Comparison of ENCODE assay signal across 9 cellular contexts in the genomic region with DNA sequence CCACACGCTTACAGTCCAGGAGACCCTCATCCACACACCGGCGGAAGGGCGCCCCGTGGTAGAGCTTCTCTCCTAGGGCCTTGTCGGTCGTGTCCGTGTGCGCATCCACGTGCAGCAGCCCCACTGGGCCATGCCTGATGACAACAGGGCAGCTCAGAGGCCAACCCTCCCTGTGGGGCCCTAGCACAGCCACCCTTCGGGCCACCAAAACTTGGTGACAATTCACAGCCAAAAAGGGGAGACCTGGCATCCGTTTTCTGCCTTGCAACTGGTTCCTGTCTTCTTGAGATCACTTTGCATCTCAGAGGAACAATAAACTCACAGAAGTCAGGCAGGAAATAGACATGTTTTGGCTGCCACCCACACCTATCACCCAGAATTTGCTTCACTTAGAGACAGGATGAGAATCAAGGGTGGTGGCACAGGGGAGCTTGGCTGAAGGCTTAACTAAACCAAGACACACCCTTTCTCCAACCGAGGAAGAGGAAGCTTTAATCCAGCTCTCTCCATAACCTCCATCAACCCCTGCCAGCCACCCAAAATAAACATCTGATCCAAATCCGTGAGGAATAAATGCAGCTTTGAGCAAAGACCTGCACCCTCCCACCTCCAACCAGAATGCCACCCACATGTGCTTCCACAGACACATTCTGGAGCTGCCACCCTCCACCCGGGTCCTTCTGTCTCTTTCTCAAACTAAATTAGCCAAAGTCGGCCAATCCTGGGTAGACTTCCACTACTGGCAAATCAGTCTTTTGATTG. TPM values are rescaled to one million over a fixed set of nuclear protein-coding genes. Genes with fewer than 3 reads are reported as not detected.
DNase-seq lines count a peak whose midpoint lies in the region; ATAC-seq and TF ChIP-seq lines count a peak whose summit lies in the region.
"Had no signal": no experiment of that assay in that cellular context is flagged by ENCODE, and none has a peak within 500 bp of the region (broad histone marks: within the 10 kb centered on the region; RNA-seq: fewer than 3 reads in every experiment).

No MANE protein-coding gene starts in this region.

- H3K9me2 ChIP-seq in SK-N-SH, result no peaks in the 10 kb centered on the region

- no peak overlapping the region for H3K9ac ChIP-seq in SK-N-SH

- no peak overlapping the region for H3K4me2 ChIP-seq in SK-N-SH

- no peak for TF ChIP-seq RAD21 in SK-N-SH (IDR thresholded peaks at IDR 0.05; ENCODE audit: low read length)

- TF ChIP-seq EP300 in SK-N-SH (IDR thresholded peaks at IDR 0.05; ENCODE audit: borderline replicate concordance in 1 of 2, low read depth in 1 of 2, low read length in 1 of 2), result no peak

- no peaks in the 10 kb centered on the region for H3K79me2 ChIP-seq in SK-N-SH (ENCODE audit: insufficient read depth)

- peaks cover 2% of the 10 kb centered on the region for H3F3A ChIP-seq in SK-N-SH (replicated peaks; ENCODE audit: insufficient read depth)

- no peaks in the 10 kb centered on the region for H4K20me1 ChIP-seq in SK-N-SH (ENCODE audit: insufficient read depth)

- WGBS in heart left ventricle, 4 donors, result 76 to 85% (median 81%) methylated on average over 8 to 16 of the region's 16 CpGs
- 69% methylated on average over 10 of the region's 16 CpGs for WGBS in SK-N-SH (ENCODE audit: low lambda C conversion rate)

- no peak overlapping the region for H3K4me3 ChIP-seq in left lung
- H3K4me3 ChIP-seq in heart left ventricle, result no peak overlapping the region
- H3K4me3 ChIP-seq in SK-N-SH (ENCODE audit: low read depth in 2 of 2, low read length in 1 of 2), result no peak overlapping the region

- CTCF ChIA-PET in SK-N-SH (lab: Yijun Ruan, JAX), result interaction anchor here (0.7 kb wide), 1 partner anchor 181 kb away, joined by 4 read pairs; no protein-coding TSS in a partner anchor

- ATAC-seq in GM21619 (IDR thresholded peaks at IDR 0.05; ENCODE audit: unreplicated experiment) (peak; percentile 24), left lung (no peak), heart left ventricle (no peak)

- H3K4me1 ChIP-seq in left lung (peaks cover 0 to 4% of the 10 kb centered on the region in 2 donors), heart left ventricle (peaks cover 0 to 32% (median under 1%) of the 10 kb centered on the region in 12 donors), SK-N-SH (ENCODE audit: control insufficient read depth in 1 of 2, insufficient read depth in 2 of 2, low read depth in 1 of 2, low read length in 1 of 2) (no peaks in the 10 kb centered on the region)

- peaks cover 0 to 7% of the 10 kb centered on the region in 2 donors for H3K36me3 ChIP-seq in left lung
- H3K36me3 ChIP-seq in heart left ventricle, result no peaks in the 10 kb centered on the region
- peaks cover 0 to 3% of the 10 kb centered on the region in 2 experiments for H3K36me3 ChIP-seq in SK-N-SH (replicated peaks in 1 of 2; ENCODE audit: control insufficient read depth in 1 of 2, insufficient read depth in 2 of 2, low read length in 1 of 2)

- POLR2A ChIA-PET in SK-N-SH (lab: Yijun Ruan, JAX), result no interaction called here

- H3K27ac ChIP-seq in left lung (peak overlapping the region; percentile 18 to 19), heart left ventricle (peak overlapping the region in 1 of 12 donors; percentile 89), SK-N-SH (ENCODE audit: low read depth in 2 of 2, low read length in 1 of 2) (no peak overlapping the region)

- no peak overlapping the region for H2AFZ ChIP-seq in SK-N-SH (ENCODE audit: low read depth)

- TF ChIP-seq CTCF in left lung (IDR thresholded peaks at IDR 0.05), result no peak
- no peak for TF ChIP-seq CTCF in heart left ventricle (IDR thresholded peaks at IDR 0.05)
- TF ChIP-seq CTCF in SK-N-SH (IDR thresholded peaks at IDR 0.05), result no peak

- intact Hi-C loops in left lung (cut with DNase I), result no loop called here
- intact Hi-C loops in heart left ventricle (cut with DNase I), result loop anchor here in 1 of 10 donors (10.0 kb wide), 1 partner anchor 76 kb away; a partner anchor contains a TSS

- DNase-seq in Ammon's horn (ENCODE audit: low spot score) (peak; percentile 34), left lung (no peak), T1000 (lab: John Stamatoyannopoulos, UW) (no peak), heart left ventricle (no peak), SK-N-SH (no peak), SK-N-DZ (ENCODE audit: low spot score) (no peak)
- DNase-seq in activated CD8-positive, alpha-beta memory T cell treated with anti-CD3 and anti-CD28 coated beads for 24 hours, result peak; percentile 66
- DNase-seq: OCI-M1 had no signal

- H3K9me3 ChIP-seq in left lung (no peaks in the 10 kb centered on the region), heart left ventricle (no peaks in the 10 kb centered on the region), SK-N-SH (no peaks in the 10 kb centered on the region)

- H3K27me3 ChIP-seq in left lung, result peaks cover 0 to 12% of the 10 kb centered on the region in 2 donors
- H3K27me3 ChIP-seq in heart left ventricle, result peaks cover 0 to 8% (median 0%) of the 10 kb centered on the region in 9 donors
- H3K27me3 ChIP-seq in SK-N-SH (ENCODE audit: insufficient read depth), result no peaks in the 10 kb centered on the region

- no peak for TF ChIP-seq POLR2A in heart left ventricle (IDR thresholded peaks at IDR 0.05)

TF ChIP-seq in SK-N-SH, 30 proteins besides CTCF, POLR2A, EP300 and RAD21:
- TF ChIP-seq FOXJ3 (CRISPR knock-in tag; IDR thresholded peaks at IDR 0.05), result no peak
- no peak for TF ChIP-seq EZH2phosphoT487 (IDR thresholded peaks at IDR 0.05; ENCODE audit: borderline replicate concordance, low read depth)
- TF ChIP-seq RCOR1 (IDR thresholded peaks at IDR 0.05; ENCODE audit: low read length), result no peak
- no peak for TF ChIP-seq YY1 (IDR thresholded peaks at IDR 0.05; ENCODE audit: low read depth)
- no peak for TF ChIP-seq JUND (IDR thresholded peaks at IDR 0.05)
- TF ChIP-seq GABPA (IDR thresholded peaks at IDR 0.05; ENCODE audit: low read depth), result no peak
- TF ChIP-seq GATA2 (CRISPR knock-in tag; IDR thresholded peaks at IDR 0.05), result no peak
TF ChIP-seq in SK-N-SH: peak in this region for 0.

RNA-seq across cellular contexts. Expression of a gene that starts 5.7 kb away (rescaled TPM):
- total RNA-seq in left lung (1 to 10 TPM in 1 of 2 donors, under 1 TPM in 1; 0.35 to 1.1 TPM), heart left ventricle (under 1 TPM in 3 of 9 donors, not detected in 6; 0.22 to 0.53 (median 0.23) TPM)
- polyA plus RNA-seq in heart left ventricle (under 1 TPM; 0.08 to 0.12 TPM), SK-N-SH (2012; rRNA removed) (0.60 and 0.66 TPM in 2 replicates)
- 0.41 and 0.68 TPM in 2 replicates for polyA plus RNA-seq in SK-N-SH (2012; cell fraction: cytosol; rRNA removed)
- 0.23 and 0.28 TPM in 2 replicates for polyA plus RNA-seq in SK-N-SH (2012; cell fraction: nucleus; rRNA removed)
- polyA plus RNA-seq in SK-N-DZ (2014; cell fraction: cytosol; rRNA removed), result 0.39 and 0.58 TPM in 2 replicates
- 0.08 and 0.12 TPM in 2 replicates for polyA plus RNA-seq in SK-N-DZ (2014; cell fraction: nucleus; rRNA removed)

RNA-seq across cellular contexts. Expression of a gene that starts 38.2 kb away (rescaled TPM):
- total RNA-seq in left lung, result 10 to 100 TPM; 24.3 to 37.7 TPM
- 10 to 100 TPM; 15.0 to 33.5 (median 24.5) TPM for total RNA-seq in heart left ventricle
- 1 to 10 TPM; 6.2 to 9.4 TPM for polyA plus RNA-seq in heart left ventricle
- polyA plus RNA-seq in SK-N-SH (2012; rRNA removed), result 2.8 and 3.4 TPM in 2 replicates
- polyA plus RNA-seq in SK-N-SH (2012; cell fraction: cytosol; rRNA removed), result 3.2 and 3.8 TPM in 2 replicates
- 5.8 and 7.8 TPM in 2 replicates for polyA plus RNA-seq in SK-N-SH (2012; cell fraction: nucleus; rRNA removed)
- 4.6 and 6.7 TPM in 2 replicates for polyA plus RNA-seq in SK-N-DZ (2014; cell fraction: cytosol; rRNA removed)
- 4.9 and 8.3 TPM in 2 replicates for polyA plus RNA-seq in SK-N-DZ (2014; cell fraction: nucleus; rRNA removed)

RNA-seq across cellular contexts. Expression of a gene that starts 52.5 kb away (rescaled TPM):
- total RNA-seq in left lung, result 10 to 100 TPM; 24.3 to 26.3 TPM
- 10 to 100 TPM; 11.9 to 22.8 (median 19.1) TPM for total RNA-seq in heart left ventricle
- 10 to 100 TPM in 1 of 2 donors, 1 to 10 TPM in 1; 4.2 to 10.3 TPM for polyA plus RNA-seq in heart left ventricle
- 8.4 and 13.7 TPM in 2 replicates for polyA plus RNA-seq in SK-N-SH (2012; rRNA removed)
- 8.9 and 10.8 TPM in 2 replicates for polyA plus RNA-seq in SK-N-SH (2012; cell fraction: cytosol; rRNA removed)
- polyA plus RNA-seq in SK-N-SH (2012; cell fraction: nucleus; rRNA removed), result 10.0 and 18.2 TPM in 2 replicates
- 5.7 and 6.3 TPM in 2 replicates for polyA plus RNA-seq in SK-N-DZ (2014; cell fraction: cytosol; rRNA removed)
- polyA plus RNA-seq in SK-N-DZ (2014; cell fraction: nucleus; rRNA removed), result 3.5 and 8.4 TPM in 2 replicates

RNA-seq across cellular contexts. Expression of a gene that starts 55.1 kb away (rescaled TPM):
- total RNA-seq in left lung (10 to 100 TPM in 1 of 2 donors, 1 to 10 TPM in 1; 9.8 to 12.0 TPM), heart left ventricle (10 to 100 TPM in 6 of 9 donors, 1 to 10 TPM in 3; 8.6 to 15.9 (median 11.8) TPM)
- polyA plus RNA-seq in heart left ventricle (10 to 100 TPM; 11.5 to 16.9 TPM), SK-N-SH (2012; rRNA removed) (16.9 and 19.2 TPM in 2 replicates)
- polyA plus RNA-seq in SK-N-SH (2012; cell fraction: cytosol; rRNA removed), result 10.2 and 13.9 TPM in 2 replicates
- 35.1 and 35.9 TPM in 2 replicates for polyA plus RNA-seq in SK-N-SH (2012; cell fraction: nucleus; rRNA removed)
- polyA plus RNA-seq in SK-N-DZ (2014; cell fraction: cytosol; rRNA removed), result 11.0 and 11.9 TPM in 2 replicates
- 11.2 and 11.5 TPM in 2 replicates for polyA plus RNA-seq in SK-N-DZ (2014; cell fraction: nucleus; rRNA removed)

Comparison
In these comparisons a context has a peak if more than half of its experiments do, and no peak if none do; other contexts are left out.
1. DNase-seq: peak in Ammon's horn (single experiment) and activated CD8-positive, alpha-beta memory T cell treated with anti-CD3 and anti-CD28 coated beads for 24 hours (single experiment); none in left lung (0 of 2), T1000 (single experiment), heart left ventricle (0 of 5), SK-N-SH (single experiment) and SK-N-DZ (single experiment).
2. H3K27ac ChIP-seq: peak in left lung (2 of 2); none in SK-N-SH (0 of 2).